Comparison of ENCODE assay signal across 1 cellular context in genomic region chr16:31199430-31200041, GRCh38.
TF ChIP-seq lines count a peak whose summit lies in the region.

No MANE protein-coding gene starts in this region.

TF ChIP-seq in endothelial cell of umbilical vein, 7 proteins besides CTCF, POLR2A, EP300 and RAD21:
- TF ChIP-seq FOS (IDR thresholded peaks at IDR 0.05; ENCODE audit: borderline replicate concordance, insufficient read depth, low read length) (no peak), GATA2 (IDR thresholded peaks at IDR 0.05; ENCODE audit: insufficient read depth, insufficient read length, low read depth, low read length) (no peak), POLR2AphosphoS5 (IDR thresholded peaks at IDR 0.05; ENCODE audit: insufficient read depth, low read depth, low read length) (peak; percentile 17), JUN (IDR thresholded peaks at IDR 0.05; ENCODE audit: borderline replicate concordance, insufficient read depth, insufficient read length, low read depth) (no peak), EZH2 (IDR thresholded peaks at IDR 0.05; ENCODE audit: borderline replicate concordance, low read depth, low read length, severe bottlenecking) (no peak)
